1 cellular context compared by ENCODE assay signal in genomic region chr5:87503004-87503403, GRCh38.
A peak's percentile ranks its signal among the peaks of the same experiment; 100 is the strongest.
TF ChIP-seq lines count a peak whose summit lies in the region.

No MANE protein-coding gene starts in this region.

TF ChIP-seq in SK-N-SH treated with all-trans-retinoic acid at 6 μM for 48 hours, 23 proteins besides CTCF, POLR2A, EP300 and RAD21 (continued from another document):
- TF ChIP-seq, protein P1, sequence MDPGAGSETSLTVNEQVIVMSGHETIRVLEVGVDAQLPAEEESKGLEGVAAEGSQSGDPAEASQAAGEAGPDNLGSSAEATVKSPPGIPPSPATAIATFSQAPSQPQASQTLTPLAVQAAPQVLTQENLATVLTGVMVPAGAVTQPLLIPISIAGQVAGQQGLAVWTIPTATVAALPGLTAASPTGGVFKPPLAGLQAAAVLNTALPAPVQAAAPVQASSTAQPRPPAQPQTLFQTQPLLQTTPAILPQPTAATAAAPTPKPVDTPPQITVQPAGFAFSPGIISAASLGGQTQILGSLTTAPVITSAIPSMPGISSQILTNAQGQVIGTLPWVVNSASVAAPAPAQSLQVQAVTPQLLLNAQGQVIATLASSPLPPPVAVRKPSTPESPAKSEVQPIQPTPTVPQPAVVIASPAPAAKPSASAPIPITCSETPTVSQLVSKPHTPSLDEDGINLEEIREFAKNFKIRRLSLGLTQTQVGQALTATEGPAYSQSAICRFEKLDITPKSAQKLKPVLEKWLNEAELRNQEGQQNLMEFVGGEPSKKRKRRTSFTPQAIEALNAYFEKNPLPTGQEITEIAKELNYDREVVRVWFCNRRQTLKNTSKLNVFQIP (CRISPR knock-in tag; IDR thresholded peaks at IDR 0.05; ENCODE audit: borderline replicate concordance, low read depth) = no peak
- TF ChIP-seq ISL1 (CRISPR knock-in tag; IDR thresholded peaks at IDR 0.05) (no peak), TCF4 (CRISPR knock-in tag; IDR thresholded peaks at IDR 0.05; ENCODE audit: borderline replicate concordance) (peak; percentile 74; the same call in 1 of the 2 replicates), SNAI2 (CRISPR knock-in tag; IDR thresholded peaks at IDR 0.05) (no peak)
